8 cellular contexts compared by ENCODE assay signal in genomic region chr5:96934695-96935555, GRCh38. TPM values are rescaled to one million over a fixed set of nuclear protein-coding genes. Genes with fewer than 3 reads are reported as not detected.
DNase-seq lines count a peak whose midpoint lies in the region; ATAC-seq and TF ChIP-seq lines count a peak whose summit lies in the region.

No MANE protein-coding gene starts in this region.

- peaks cover 17% of the 10 kb centered on the region; the same call in 1 of the 2 replicates for H4K20me1 ChIP-seq in SU-DHL-6 (ENCODE audit: low read depth, low read length)

- H3K18ac ChIP-seq in trophoblast cell (ENCODE audit: low read length) = peak overlapping the region; percentile 86

- peak overlapping the region; percentile 79 for H4K8ac ChIP-seq in trophoblast cell (ENCODE audit: low read depth, low read length)

- peak overlapping the region; percentile 85 for H3K4me3 ChIP-seq in GM12865 (ENCODE audit: low read depth, low read length)
- H3K4me3 ChIP-seq in SU-DHL-6 (ENCODE audit: insufficient read depth, low read length, poor library complexity, severe bottlenecking) = peak overlapping the region; percentile 81
- H3K4me3 ChIP-seq in adipocyte (ENCODE audit: low read length) = peak overlapping the region; percentile 99
- H3K4me3 ChIP-seq in trophoblast cell (ENCODE audit: low read depth, low read length) = peak overlapping the region; percentile 91
- peak overlapping the region; percentile 72 to 90 (median 88) for H3K4me3 ChIP-seq in transverse colon

- H2AFZ ChIP-seq in SU-DHL-6 (ENCODE audit: low read depth, low read length, severe bottlenecking) (peak overlapping the region; percentile 35), trophoblast cell (ENCODE audit: insufficient read depth, low read length, poor library complexity) (peak overlapping the region; percentile 80)

- H4K91ac ChIP-seq in trophoblast cell (ENCODE audit: low read depth, low read length) = peak overlapping the region; percentile 85

- no peak overlapping the region for H2AK5ac ChIP-seq in trophoblast cell (ENCODE audit: low read length)

- intact Hi-C loops in cardiac septum (cut with DNase I) = loop anchor here (2.0 to 10.0 kb wide), 4 partner anchors 37 to 190 kb away; partner anchors contain the start of genes ERAP1 and ERAP2
- intact Hi-C loops in transverse colon (cut with DNase I; ENCODE audit: low total_unique reads) = loop anchor here (1.0 kb wide), 1 partner anchor 273 kb away; the partner anchor contains the start of gene CAST

- H3K27me3 ChIP-seq in SU-DHL-6 (ENCODE audit: low read length) = no peaks in the 10 kb centered on the region; the same call in 1 of the 2 replicates
- H3K27me3 ChIP-seq in adipocyte (replicated peaks; ENCODE audit: control insufficient read depth, insufficient read depth, low read length) = no peaks in the 10 kb centered on the region
- H3K27me3 ChIP-seq in trophoblast cell (ENCODE audit: insufficient read depth, low read length) = no peaks in the 10 kb centered on the region
- H3K27me3 ChIP-seq in transverse colon = no peaks in the 10 kb centered on the region

- H3F3A ChIP-seq in SU-DHL-6 (ENCODE audit: insufficient read depth) = peaks cover 45% of the 10 kb centered on the region

- H3K23ac ChIP-seq in trophoblast cell (ENCODE audit: low read length) = no peak overlapping the region

- WGBS in trophoblast cell (ENCODE audit: extremely low coverage, insufficient coverage, insufficient read length) = no CpG with 5 or more reads among the region's 80 CpGs
- 0% methylated on average over 30 of the region's 80 CpGs; no CpG with 5 or more reads in 1 of the 2 donors for whole genome bisulfite sequencing in transverse colon (ENCODE audit: low coverage in 1 of 2), 2 donors

- peak; percentile 99 for DNase-seq in GM12865 (ENCODE audit: low read depth)
- DNase-seq in NCI-H1417 (lab: John Stamatoyannopoulos, UW) = peak; percentile 92 to 94 (median 93)
- DNase-seq in adipocyte (ENCODE audit: low read depth) = peak; percentile 94
- DNase-seq in cardiac septum (ENCODE audit: low spot score) = peak; percentile 96
- peak; percentile 98 for DNase-seq in trophoblast cell
- peak; percentile 95 for DNase-seq in transverse colon

- peak overlapping the region; percentile 90 for H2BK12ac ChIP-seq in trophoblast cell (ENCODE audit: low read length)

- in situ Hi-C loops in transverse colon (cut with MboI; ENCODE audit: low pct_ligation_motif_present in 1 of 4, low pct_unique_long_range_greater_than_20kb in 1 of 4, low sequenced_read_pairs in 3 of 4) = no loop called here

- peak overlapping the region; percentile 71 for H4K12ac ChIP-seq in trophoblast cell (ENCODE audit: low read depth, low read length)

- peak overlapping the region; percentile 71 for H2BK120ac ChIP-seq in trophoblast cell (ENCODE audit: insufficient read depth, low read length, poor library complexity)

- H2BK5ac ChIP-seq in trophoblast cell (ENCODE audit: low read depth, low read length, poor library complexity) = peak overlapping the region; percentile 58

- H3K14ac ChIP-seq in trophoblast cell (ENCODE audit: low read length) = peak overlapping the region; percentile 78

- peaks cover 54% of the 10 kb centered on the region for H3K79me2 ChIP-seq in SU-DHL-6 (ENCODE audit: insufficient read depth, low read length)
- H3K79me2 ChIP-seq in trophoblast cell (ENCODE audit: control insufficient read depth, insufficient read depth, low read length, poor library complexity) = peaks cover 10% of the 10 kb centered on the region

- peak overlapping the region; percentile 98 for H3K27ac ChIP-seq in SU-DHL-6 (ENCODE audit: low read depth, low read length)
- H3K27ac ChIP-seq in trophoblast cell (ENCODE audit: low read depth, low read length) = peak overlapping the region; percentile 88
- peak overlapping the region; percentile 97 to 99 (median 98) for H3K27ac ChIP-seq in transverse colon

- H3K36me3 ChIP-seq in SU-DHL-6 (ENCODE audit: low read length) (peaks cover 20% of the 10 kb centered on the region), adipocyte (ENCODE audit: control insufficient read depth, insufficient read depth, low read length, severe bottlenecking) (no peaks in the 10 kb centered on the region), trophoblast cell (ENCODE audit: control insufficient read depth in 1 of 2, insufficient read depth in 2 of 2, low read length in 2 of 2) (no peaks in the 10 kb centered on the region), transverse colon (no peaks in the 10 kb centered on the region)

- TF ChIP-seq CTCF in GM12865 (IDR thresholded peaks at IDR 0.05; ENCODE audit: insufficient read depth, low read depth, low read length, missing control alignments) (peak; percentile 5), SU-DHL-6 (IDR thresholded peaks at IDR 0.05; ENCODE audit: insufficient read depth, low read length, poor library complexity, severe bottlenecking) (no peak), transverse colon (IDR thresholded peaks at IDR 0.05) (peak in 2 of 5 experiments; percentile 37 to 50)

- H3K4ac ChIP-seq in trophoblast cell (ENCODE audit: low read depth, low read length) = peak overlapping the region; percentile 34

- H3K9ac ChIP-seq in SU-DHL-6 (ENCODE audit: low read length) = peak overlapping the region; percentile 97
- H3K9ac ChIP-seq in adipocyte (ENCODE audit: low read length) = peak overlapping the region; percentile 96
- peak overlapping the region; percentile 70 for H3K9ac ChIP-seq in trophoblast cell (ENCODE audit: low read length)

- peak overlapping the region; percentile 91 for H3K4me2 ChIP-seq in SU-DHL-6 (ENCODE audit: low read depth, low read length, poor library complexity, severe bottlenecking)
- peak overlapping the region; percentile 88 for H3K4me2 ChIP-seq in trophoblast cell (ENCODE audit: low read length)

- no peaks in the 10 kb centered on the region for H3K9me3 ChIP-seq in SU-DHL-6 (ENCODE audit: insufficient read depth, low read length)
- H3K9me3 ChIP-seq in adipocyte (ENCODE audit: control insufficient read depth, low read length) = no peaks in the 10 kb centered on the region
- H3K9me3 ChIP-seq in trophoblast cell (ENCODE audit: insufficient read depth, low read depth, low read length) = no peaks in the 10 kb centered on the region
- H3K9me3 ChIP-seq in transverse colon = no peaks in the 10 kb centered on the region

- H3K4me1 ChIP-seq in adipocyte (ENCODE audit: control insufficient read depth, insufficient read depth, low read length) = peaks cover 54% of the 10 kb centered on the region
- no peaks in the 10 kb centered on the region for H3K4me1 ChIP-seq in trophoblast cell (ENCODE audit: control insufficient read depth in 1 of 2, insufficient read depth in 2 of 2, low read length in 2 of 2)
- H3K4me1 ChIP-seq in transverse colon = peaks cover 14 to 51% (median 25%) of the 10 kb centered on the region in 4 donors

- peak; percentile 63 for ATAC-seq in HG02763 (IDR thresholded peaks at IDR 0.05; ENCODE audit: unreplicated experiment)

- no peaks in the 10 kb centered on the region for H3K9me2 ChIP-seq in SU-DHL-6 (replicated peaks; ENCODE audit: insufficient read depth, low read length)

- peaks cover 16% of the 10 kb centered on the region for H3K79me1 ChIP-seq in trophoblast cell (ENCODE audit: low read length)

- peak; percentile 77 for TF ChIP-seq POLR2A in transverse colon (IDR thresholded peaks at IDR 0.05)

- no peak for TF ChIP-seq EP300 in transverse colon (IDR thresholded peaks at IDR 0.05; ENCODE audit: low read depth)

RNA-seq across cellular contexts. Expression of gene LNPEP, which starts 1.0 kb away (rescaled TPM):
- total RNA-seq in cardiac septum = 61.4 TPM
- polyA plus RNA-seq in trophoblast cell (2013) = 4.7 TPM in 2 replicates
- total RNA-seq in transverse colon = 10 to 100 TPM in 3 of 4 donors, 1 to 10 TPM in 1; 7.2 to 40.5 (median 34.8) TPM

RNA-seq across cellular contexts. Expression of gene ERAP2, which starts 58.6 kb away (rescaled TPM):
- total RNA-seq in cardiac septum (4.8 TPM), transverse colon (10 to 100 TPM in 3 of 4 donors, 1 to 10 TPM in 1; 7.1 to 39.1 (median 33.1) TPM)
- 0.01 and 0.04 TPM in 2 replicates for polyA plus RNA-seq in trophoblast cell (2013)

Comparison
In these comparisons a context has a peak if more than half of its experiments do, and no peak if none do; other contexts are left out.
1. Peak in every context shown above with its lines: DNase-seq, ATAC-seq, H3K4me3 ChIP-seq and H3K27ac ChIP-seq.